In genomic region chr12:106138646-106139421, GRCh38 we compare ENCODE assay signal across 8 cellular contexts. TPM values are rescaled to one million over a fixed set of nuclear protein-coding genes. Genes with fewer than 3 reads are reported as not detected.
A peak's percentile ranks its signal among the peaks of the same experiment; 100 is the strongest.
DNase-seq lines count a peak whose midpoint lies in the region; ATAC-seq, FAIRE-seq and TF ChIP-seq lines count a peak whose summit lies in the region.

NUAK1 (minus strand) TSS chr12:106138954; CDS start chr12:106138653, 301 bp downstream.

- H3K36me3 ChIP-seq in GM12878 (ENCODE audit: control insufficient read depth in 2 of 2, insufficient read depth in 2 of 2, low read length in 1 of 2) (no peaks in the 10 kb centered on the region), prostate gland (no peaks in the 10 kb centered on the region)

- H3K4me1 ChIP-seq in GM12878 (ENCODE audit: control insufficient read depth, insufficient read depth, low read length) = no peaks in the 10 kb centered on the region
- H3K4me1 ChIP-seq in prostate gland (replicated peaks) = no peaks in the 10 kb centered on the region

- no peak for TF ChIP-seq RAD21 in GM12878 (IDR thresholded peaks at IDR 0.05; ENCODE audit: insufficient read depth, low read depth, low read length)

- H3K27me3 ChIP-seq in GM12878 (replicated peaks in 1 of 2; ENCODE audit: control insufficient read depth in 2 of 2, insufficient read depth in 2 of 2, low read length in 1 of 2) = peaks cover 7 to 27% of the 10 kb centered on the region in 2 experiments
- no peaks in the 10 kb centered on the region for H3K27me3 ChIP-seq in prostate gland (replicated peaks; ENCODE audit: insufficient read depth)

- no peak within 1 kb of the TSS for H3K4me3 ChIP-seq in GM12878
- H3K4me3 ChIP-seq in prostate gland = peak within 1 kb of the TSS; percentile 63 to 76

- H3K79me2 ChIP-seq in GM12878 (ENCODE audit: control insufficient read depth, insufficient read depth, low read length) = no peaks in the 10 kb centered on the region

- no peak for TF ChIP-seq CTCF in GM12878 (IDR thresholded peaks at IDR 0.05 in 2 of 3, conservative IDR thresholded peaks at IDR 0.05 in 1 of 3; ENCODE audit: control insufficient read depth in 2 of 3, extremely low read depth in 1 of 3, insufficient read depth in 1 of 3, low read depth in 3 of 3, low read length in 3 of 3)
- no peak for TF ChIP-seq CTCF in prostate gland (IDR thresholded peaks at IDR 0.05)

- FAIRE-seq in GM12878 (lab: Jason Lieb, UNC) = no peak

- POLR2A ChIA-PET in GM12878 (lab: Charles Lee) = no interaction called here

- intact Hi-C loops in GM12878 (cut with micrococcal nuclease; ENCODE audit: unreplicated experiment) = loop anchor here (10.0 kb wide), 1 partner anchor 184 kb away; no protein-coding TSS in a partner anchor
- intact Hi-C loops in prostate gland (cut with DNase I) = loop anchor here (5.0 to 10.0 kb wide), 3 partner anchors 294 to 717 kb away; no protein-coding TSS in a partner anchor

- H2AFZ ChIP-seq in GM12878 (ENCODE audit: control insufficient read depth, low read depth, low read length) = no peak within 1 kb of the TSS; the same call in 1 of the 2 replicates

- no TSS peak for BruUV-seq in GM12878 (replicated peaks; lab: Mats Ljungman, UMichigan)

- SMC1A ChIA-PET in GM12878 (lab: Charles Lee; ENCODE audit: uncharacterized antibody, unreplicated experiment) = no interaction called here

- H3K9me3 ChIP-seq in GM12878 (replicated peaks; ENCODE audit: control insufficient read depth, insufficient read depth, low read length) (no peaks in the 10 kb centered on the region; the same call in 2 of the 3 replicates), prostate gland (no peaks in the 10 kb centered on the region)

- peak within 1 kb of the TSS; percentile 17; the same call in 1 of the 2 replicates for H3K4me2 ChIP-seq in GM12878 (ENCODE audit: control insufficient read depth, insufficient read depth)

- no peaks in the 10 kb centered on the region; the same call in 1 of the 2 replicates for H4K20me1 ChIP-seq in GM12878 (ENCODE audit: control insufficient read depth, insufficient read depth)

- DNase-seq in A172 (ENCODE audit: low spot score) (peak; percentile 66), G401 (ENCODE audit: low spot score) (peak; percentile 53), NCI-H774 (lab: John Stamatoyannopoulos, UW) (peak; percentile 66), GM12878 (ENCODE audit: low read depth, low spot score) (no peak), hippocampal formation (lab: John Stamatoyannopoulos, UW) (peak; percentile 75 to 80), prostate gland (ENCODE audit: low spot score) (peak; percentile 76)

- RAD21 ChIA-PET in GM12878 (lab: Charles Lee; ENCODE audit: unreplicated experiment) = interaction anchor here (0.6 kb wide), 1 partner anchor 739 kb away, joined by 3 read pairs; no protein-coding TSS in a partner anchor

- H3K27ac ChIP-seq in GM12878 (ENCODE audit: control insufficient read depth, insufficient read depth) (no peak within 1 kb of the TSS), prostate gland (peak within 1 kb of the TSS; percentile 89 to 92)

- no peak within 1 kb of the TSS for H3K9ac ChIP-seq in GM12878 (ENCODE audit: control insufficient read depth, insufficient read depth, low read length)

- in situ Hi-C loops in G401 (cut with HindIII; ENCODE audit: low sequenced_read_pairs) = no loop called here
- in situ Hi-C loops in GM12878 (cut with MboI) = no loop called here

- peak; percentile 59 for ATAC-seq in GM12878
- no peak for ATAC-seq in GM18520 (IDR thresholded peaks at IDR 0.05; ENCODE audit: unreplicated experiment)
- ATAC-seq in HG03571 (IDR thresholded peaks at IDR 0.05; ENCODE audit: unreplicated experiment) = no peak

- CTCF ChIA-PET in GM12878 (lab: Yijun Ruan, JAX) = interaction anchor here (5.4 kb wide), 1 partner anchor 720 kb away, joined by 84 read pairs; no protein-coding TSS in a partner anchor

- WGBS in GM12878 (ENCODE audit: insufficient coverage, insufficient replicate concordance, low lambda C conversion rate, missing lambda C conversion rate) = 3% methylated on average over 35 of the region's 103 CpGs
- WGBS in prostate gland = 0% methylated on average over 60 of the region's 103 CpGs

- no peak for TF ChIP-seq EP300 in GM12878 (IDR thresholded peaks at IDR 0.05; ENCODE audit: borderline replicate concordance in 1 of 2, control insufficient read depth in 1 of 2, low read depth in 2 of 2, low read length in 2 of 2)

- TF ChIP-seq POLR2A in GM12878 (IDR thresholded peaks at IDR 0.05; ENCODE audit: low read depth, low read length) (no peak), prostate gland (IDR thresholded peaks at IDR 0.05) (peak; percentile 49)

TF ChIP-seq in GM12878, 131 proteins besides CTCF, POLR2A, EP300 and RAD21:
- TF ChIP-seq STAT3 (IDR thresholded peaks at IDR 0.05; ENCODE audit: low read depth, low read length) (no peak), CEBPZ (IDR thresholded peaks at IDR 0.05; ENCODE audit: low read depth, low read length) (no peak), ZNF24 (IDR thresholded peaks at IDR 0.05) (no peak), IKZF1 (conservative IDR thresholded peaks at IDR 0.05) (no peak), IKZF2 (IDR thresholded peaks at IDR 0.05) (no peak), MXI1 (IDR thresholded peaks at IDR 0.05; ENCODE audit: low read depth, low read length) (no peak), SUZ12 (IDR thresholded peaks at IDR 0.05; ENCODE audit: unreplicated experiment) (peak; percentile 93), E4F1 (IDR thresholded peaks at IDR 0.05; ENCODE audit: borderline replicate concordance, partially characterized antibody) (no peak), NR2C2 (IDR thresholded peaks at IDR 0.05; ENCODE audit: borderline replicate concordance, control insufficient read depth, insufficient read length, low read depth) (no peak)

RNA-seq across cellular contexts. Expression of gene NUAK1, which starts in this region (rescaled TPM):
- total RNA-seq in A172 (2014; rRNA removed; shearing (Covaris generic)) = 35.5 and 36.1 TPM in 2 replicates
- total RNA-seq in G401 (2014; rRNA removed; shearing (Covaris generic)) = 8.0 and 20.4 TPM in 2 replicates
- not detected in 2 replicates for total RNA-seq in GM12878 (2013; cell fraction: nucleolus; rRNA removed)
- 0.11 and 0.76 TPM in 2 replicates for total RNA-seq in GM12878 (2014; rRNA removed)
- total RNA-seq in GM12878 (2014; rRNA removed; fragmentation: Illumina TruSeq; extraction: Trizol) = 0.09 and 0.23 TPM in 2 replicates
- 0.08 and 0.27 TPM in 2 replicates for total RNA-seq in GM12878 (2021)
- not detected for polyA plus RNA-seq in GM12878 (2011; ENCODE audit: low read depth)
- 0.42 and 0.46 TPM in 2 replicates for polyA plus RNA-seq in GM12878 (2011; rRNA removed)
- polyA plus RNA-seq in GM12878 (2011; cell fraction: cytosol; rRNA removed) = 0.37 and 0.43 TPM in 2 replicates
- 0.42 and 0.48 TPM in 2 replicates for polyA plus RNA-seq in GM12878 (2011; cell fraction: nucleus; rRNA removed)
- not detected in 2 replicates for polyA plus RNA-seq in GM12878 (2012)
- 0.06 TPM in 1 of 2 replicates, not detected in the other for polyA plus RNA-seq in GM12878 (2014; fragmentation: Illumina TruSeq; extraction: Trizol)
- under 1 TPM; 0.03 to 0.04 TPM for polyA plus RNA-seq in GM12878 (2014; fragmentation: Nextera tagmentation; extraction: Ambion mirVana)
- 0.05 and 0.08 TPM in 2 replicates for polyA plus RNA-seq in GM12878 (2014; rRNA removed)
- not detected for polyA plus RNA-seq in GM12878 (2016; fragmentation: Nextera tagmentation; extraction: Ambion mirVana)
- polyA minus RNA-seq in GM12878 (2011; rRNA and poly(A)+ RNA removed) = 0.80 and 0.88 TPM in 2 replicates
- polyA minus RNA-seq in GM12878 (2011; cell fraction: cytosol; rRNA and poly(A)+ RNA removed) = 0.27 and 1.2 TPM in 2 replicates
- polyA minus RNA-seq in GM12878 (2011; cell fraction: nucleus; rRNA and poly(A)+ RNA removed) = 0.48 and 0.60 TPM in 2 replicates
- 10 to 100 TPM in 1 of 2 donors, 1 to 10 TPM in 1; 9.6 to 16.0 TPM for total RNA-seq in prostate gland
